3 cellular contexts compared by ENCODE assay signal in the genomic region with DNA sequence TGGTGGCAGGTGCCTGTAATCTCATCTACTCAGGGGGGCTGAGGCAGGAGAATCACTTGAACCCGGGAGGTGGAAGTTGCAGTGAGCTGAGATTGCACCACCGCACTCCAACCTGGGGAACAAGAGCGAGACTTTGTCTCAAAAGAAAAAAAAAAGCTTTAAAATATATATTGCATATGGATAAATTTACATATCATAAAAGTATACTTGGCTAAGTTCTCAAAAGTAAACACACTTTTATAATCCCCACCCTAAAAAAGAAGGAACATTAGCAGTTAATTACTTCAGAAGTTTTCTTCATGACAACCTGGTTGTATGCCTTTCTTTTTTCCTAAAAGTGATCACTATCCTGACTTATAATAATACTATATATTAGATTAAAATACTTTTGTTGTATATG.
"Had no signal": no experiment of that assay in that cellular context is flagged by ENCODE, and none has a peak within 500 bp of the region (broad histone marks: within the 10 kb centered on the region; RNA-seq: fewer than 3 reads in every experiment).

No MANE protein-coding gene starts in this region.

- ATAC-seq: GM12878 had no signal

- H3K4me3 ChIP-seq: GM12878 had no signal

- DNase-seq: GDM1, GF-D8 had no signal
